Comparison of ENCODE assay signal across 19 cellular contexts in the genomic region with DNA sequence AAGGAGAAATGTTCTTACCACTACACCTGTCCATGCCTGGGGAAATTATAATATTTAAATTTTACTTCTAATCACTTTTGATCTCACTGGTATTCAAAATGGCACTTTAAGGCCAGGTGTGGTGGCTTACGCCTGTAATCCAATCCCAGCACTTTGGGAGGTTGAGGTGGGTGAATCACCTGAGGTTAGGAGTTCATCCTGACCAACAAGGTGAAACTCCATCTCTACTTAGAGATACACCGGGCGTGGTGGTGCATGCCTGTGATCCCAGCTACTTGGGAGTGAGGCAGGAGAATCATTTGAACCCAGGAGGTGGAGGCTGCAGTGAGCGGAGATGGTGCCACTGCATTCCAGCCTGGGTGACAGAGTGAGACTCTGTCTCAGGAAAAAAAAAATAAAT.
DNase-seq lines count a peak whose midpoint lies in the region; ATAC-seq and TF ChIP-seq lines count a peak whose summit lies in the region.
"Had no signal": no experiment of that assay in that cellular context is flagged by ENCODE, and none has a peak within 500 bp of the region (broad histone marks: within the 10 kb centered on the region; RNA-seq: fewer than 3 reads in every experiment).

No MANE protein-coding gene starts in this region.

- 81% methylated on average over 4 of the region's 4 CpGs for WGBS in smooth muscle cell (ENCODE audit: low lambda C conversion rate)

- no peaks in the 10 kb centered on the region for H3K9me3 ChIP-seq in smooth muscle cell (replicated peaks; ENCODE audit: low read depth)
- no peaks in the 10 kb centered on the region for H3K9me3 ChIP-seq in lower lobe of right lung
- H3K9me3 ChIP-seq: SJCRH30 had no signal

- H3K4me1 ChIP-seq in smooth muscle cell (ENCODE audit: low read depth) = no peaks in the 10 kb centered on the region
- peaks cover 10% of the 10 kb centered on the region for H3K4me1 ChIP-seq in lower lobe of right lung
- H3K4me1 ChIP-seq: SJCRH30 had no signal

- H3K9ac ChIP-seq in smooth muscle cell (ENCODE audit: low read depth) = no peak overlapping the region

- H3K9me3 Mint-ChIP-seq in activated naive CD8-positive, alpha-beta T cell treated with anti-CD3 and anti-CD28 coated beads for 36 hours = no peaks in the 10 kb centered on the region
- no peaks in the 10 kb centered on the region for H3K9me3 Mint-ChIP-seq in activated naive CD8-positive, alpha-beta T cell treated with anti-CD3 and anti-CD28 coated beads, Interleukin-2, amount 50 U/mL, for 24 hours
- H3K9me3 Mint-ChIP-seq: CD8-positive, alpha-beta T cell; H9 had no signal

- H3K27me3 Mint-ChIP-seq in activated naive CD8-positive, alpha-beta T cell treated with anti-CD3 and anti-CD28 coated beads for 36 hours = no peaks in the 10 kb centered on the region
- no peaks in the 10 kb centered on the region for H3K27me3 Mint-ChIP-seq in activated naive CD8-positive, alpha-beta T cell treated with anti-CD3 and anti-CD28 coated beads, Interleukin-2, amount 50 U/mL, for 24 hours

- peaks cover 23% of the 10 kb centered on the region for H3K4me1 Mint-ChIP-seq in activated naive CD8-positive, alpha-beta T cell treated with anti-CD3 and anti-CD28 coated beads for 36 hours
- peaks cover 17% of the 10 kb centered on the region for H3K4me1 Mint-ChIP-seq in activated naive CD8-positive, alpha-beta T cell treated with anti-CD3 and anti-CD28 coated beads, Interleukin-2, amount 50 U/mL, for 24 hours

- H3K27ac ChIP-seq in smooth muscle cell (ENCODE audit: low read depth) = peak overlapping the region; percentile 47
- H3K27ac ChIP-seq in lower lobe of right lung = no peak overlapping the region
- H3K27ac ChIP-seq: RWPE1, SJCRH30 had no signal

- no peak for ATAC-seq in activated naive CD8-positive, alpha-beta T cell treated with anti-CD3 and anti-CD28 coated beads, Interleukin-2, amount 50 U/mL, for 24 hours
- ATAC-seq in esophagus mucosa (peak; percentile 69), lower lobe of right lung (no peak)
- ATAC-seq: CD8-positive, alpha-beta T cell; GM12878 had no signal

- TF ChIP-seq CTCF in smooth muscle cell (IDR thresholded peaks at IDR 0.05; ENCODE audit: borderline replicate concordance, insufficient read depth, poor library complexity, severe bottlenecking) = no peak
- no peak for TF ChIP-seq CTCF in lower lobe of right lung (IDR thresholded peaks at IDR 0.05)

- no peak overlapping the region for H3K4me3 Mint-ChIP-seq in activated naive CD8-positive, alpha-beta T cell treated with anti-CD3 and anti-CD28 coated beads for 36 hours
- H3K4me3 Mint-ChIP-seq in activated naive CD8-positive, alpha-beta T cell treated with anti-CD3 and anti-CD28 coated beads, Interleukin-2, amount 50 U/mL, for 24 hours = no peak overlapping the region
- H3K4me3 Mint-ChIP-seq: CD8-positive, alpha-beta T cell; H9 had no signal

- peak overlapping the region; percentile 43 for H3K27ac Mint-ChIP-seq in activated naive CD8-positive, alpha-beta T cell treated with anti-CD3 and anti-CD28 coated beads for 36 hours
- H3K27ac Mint-ChIP-seq in activated naive CD8-positive, alpha-beta T cell treated with anti-CD3 and anti-CD28 coated beads, Interleukin-2, amount 50 U/mL, for 24 hours = no peak overlapping the region
- H3K27ac Mint-ChIP-seq: CD8-positive, alpha-beta T cell; H9 had no signal

- H3K79me2 ChIP-seq in smooth muscle cell (ENCODE audit: low read depth) = peaks cover 4% of the 10 kb centered on the region

- H3K4me3 ChIP-seq in smooth muscle cell (no peak overlapping the region), lower lobe of right lung (no peak overlapping the region)
- H3K4me3 ChIP-seq: GM12878, SJCRH30 had no signal

- intact Hi-C loops in lower lobe of right lung (cut with DNase I) = no loop called here

- H3F3A ChIP-seq in smooth muscle cell (ENCODE audit: low read depth) = no peaks in the 10 kb centered on the region

- H3K36me3 Mint-ChIP-seq in activated naive CD8-positive, alpha-beta T cell treated with anti-CD3 and anti-CD28 coated beads for 36 hours = peaks cover 51% of the 10 kb centered on the region
- H3K36me3 Mint-ChIP-seq in activated naive CD8-positive, alpha-beta T cell treated with anti-CD3 and anti-CD28 coated beads, Interleukin-2, amount 50 U/mL, for 24 hours (ENCODE audit: low read depth) = peaks cover 55% of the 10 kb centered on the region

- no peak overlapping the region for H2AFZ ChIP-seq in smooth muscle cell (ENCODE audit: low read depth)

- H3K27me3 ChIP-seq in smooth muscle cell (ENCODE audit: low read depth) (no peaks in the 10 kb centered on the region), lower lobe of right lung (ENCODE audit: low read depth) (no peaks in the 10 kb centered on the region)
- H3K27me3 ChIP-seq: SJCRH30 had no signal

- H3K4me2 ChIP-seq in smooth muscle cell = no peak overlapping the region

- peaks cover 10% of the 10 kb centered on the region for H4K20me1 ChIP-seq in smooth muscle cell (ENCODE audit: low read depth)

- DNase-seq in activated naive CD8-positive, alpha-beta T cell treated with anti-CD3 and anti-CD28 coated beads for 36 hours = no peak
- no peak for DNase-seq in activated naive CD8-positive, alpha-beta T cell treated with anti-CD3 and anti-CD28 coated beads, Interleukin-2, amount 50 U/mL, for 24 hours
- DNase-seq in SW480 (ENCODE audit: low spot score) (peak; percentile 21), smooth muscle cell (lab: John Stamatoyannopoulos, UW; ENCODE audit: unreplicated experiment) (no peak), NCI-H2171 (lab: John Stamatoyannopoulos, UW) (no peak), lower lobe of right lung (no peak)
- no peak for DNase-seq in activated T-cell treated with anti-CD3 and anti-CD28 coated beads, Interleukin-2, amount 50 U/mL, for 1 hour
- DNase-seq: CD8-positive, alpha-beta T cell; DND-41; H9; MV-4-11; NCI-H1417; NCI-H1930; NCI-H2227 treated with DMSO at 0.1 percent for 48 hours; NCI-H524 treated with DMSO at 0.1 percent for 48 hours; SJCRH30 had no signal

- H3K36me3 ChIP-seq in smooth muscle cell (ENCODE audit: low read depth) (peaks cover 21% of the 10 kb centered on the region), lower lobe of right lung (peaks cover 79% of the 10 kb centered on the region)
